ENCODE assay signal across 25 cellular contexts in genomic region chr11:58596621-58597020, GRCh38. TPM values are rescaled to one million over a fixed set of nuclear protein-coding genes. Genes with fewer than 3 reads are reported as not detected.
DNase-seq lines count a peak whose midpoint lies in the region; ATAC-seq, FAIRE-seq and TF ChIP-seq lines count a peak whose summit lies in the region.
"Had no signal": no experiment of that assay in that cellular context is flagged by ENCODE, and none has a peak within 500 bp of the region (broad histone marks: within the 10 kb centered on the region; RNA-seq: fewer than 3 reads in every experiment).

No MANE protein-coding gene starts in this region.

- peak overlapping the region; percentile 21; the same call in 1 of the 2 replicates for H3K4me2 ChIP-seq in BLaER1

- H3K4me3 ChIP-seq in A673 (ENCODE audit: low read depth, low read length, poor library complexity, severe bottlenecking) (no peak overlapping the region), BLaER1 (no peak overlapping the region), left ventricle myocardium inferior (no peak overlapping the region)
- H3K4me3 ChIP-seq: esophagus muscularis mucosa, stomach, upper lobe of right lung had no signal

- TF ChIP-seq CTCF in A673 (conservative IDR thresholded peaks at IDR 0.05; ENCODE audit: low read depth, low read length) (no peak), left ventricle myocardium inferior (IDR thresholded peaks at IDR 0.05; ENCODE audit: borderline replicate concordance) (no peak)

- no peak for FAIRE-seq in H54 (lab: Jason Lieb, UNC)
- FAIRE-seq: RCC 7860 had no signal

- H3K36me3 Mint-ChIP-seq in T-helper 17 cell (ENCODE audit: low read depth): peaks cover 7% of the 10 kb centered on the region

- no peak for ATAC-seq in T-helper 17 cell
- no peak for ATAC-seq in GM19397 (IDR thresholded peaks at IDR 0.05; ENCODE audit: unreplicated experiment)
- ATAC-seq: activated CD8-positive, alpha-beta memory T cell treated with anti-CD3 and anti-CD28 coated beads, Interleukin-2, amount 10 ng/mL, durations not matched to agents 7 days and 5 days; left cardiac atrium; upper lobe of right lung had no signal

- no peak for TF ChIP-seq POLR2A in H54 (IDR thresholded peaks at IDR 0.05; ENCODE audit: low read depth, low read length)

- BruUV-seq in A673 (replicated peaks; lab: Mats Ljungman, UMichigan): no TSS peak

- H3K27me3 Mint-ChIP-seq in T-helper 17 cell: no peaks in the 10 kb centered on the region
- H3K27me3 Mint-ChIP-seq: activated CD8-positive, alpha-beta memory T cell treated with anti-CD3 and anti-CD28 coated beads, Interleukin-2, amount 10 ng/mL, durations not matched to agents 7 days and 5 days had no signal

- H3K4me1 Mint-ChIP-seq in T-helper 17 cell: peaks cover 58% of the 10 kb centered on the region

- peak overlapping the region; percentile 19 for H3K27ac Mint-ChIP-seq in T-helper 17 cell
- H3K27ac Mint-ChIP-seq: activated CD8-positive, alpha-beta memory T cell treated with anti-CD3 and anti-CD28 coated beads, Interleukin-2, amount 10 ng/mL, durations not matched to agents 7 days and 5 days had no signal

- no peak overlapping the region for H3K9ac ChIP-seq in BLaER1

- H3K4me1 ChIP-seq in A673 (ENCODE audit: insufficient read depth, low read length, poor library complexity, severe bottlenecking): peaks cover 4% of the 10 kb centered on the region
- H3K4me1 ChIP-seq in BLaER1: peaks cover 18% of the 10 kb centered on the region
- H3K4me1 ChIP-seq in left ventricle myocardium inferior: peaks cover 83% of the 10 kb centered on the region

- H3K27me3 ChIP-seq in A673 (replicated peaks; ENCODE audit: insufficient read depth, low read depth, low read length, poor library complexity): no peaks in the 10 kb centered on the region
- H3K27me3 ChIP-seq in BLaER1: no peaks in the 10 kb centered on the region
- no peaks in the 10 kb centered on the region for H3K27me3 ChIP-seq in left ventricle myocardium inferior (ENCODE audit: low read depth)
- H3K27me3 ChIP-seq: esophagus muscularis mucosa, stomach, upper lobe of right lung had no signal

- H3K9me3 ChIP-seq in A673 (ENCODE audit: low read depth, low read length, poor library complexity, severe bottlenecking) (no peaks in the 10 kb centered on the region), BLaER1 (no peaks in the 10 kb centered on the region), T-helper 17 cell (ENCODE audit: control insufficient read depth, low read length, poor library complexity, severe bottlenecking) (no peaks in the 10 kb centered on the region), left ventricle myocardium inferior (replicated peaks) (no peaks in the 10 kb centered on the region)
- H3K9me3 ChIP-seq: Caco-2, esophagus muscularis mucosa, stomach, upper lobe of right lung had no signal

- H3K27ac ChIP-seq in A673 (ENCODE audit: low read depth, low read length, poor library complexity, severe bottlenecking) (no peak overlapping the region), BLaER1 (no peak overlapping the region), left ventricle myocardium inferior (replicated peaks) (no peak overlapping the region)
- H3K27ac ChIP-seq: esophagus muscularis mucosa, stomach, upper lobe of right lung had no signal

- peaks cover 97% of the 10 kb centered on the region for H4K20me1 ChIP-seq in BLaER1

- no peak overlapping the region for H3K4me3 Mint-ChIP-seq in T-helper 17 cell
- H3K4me3 Mint-ChIP-seq: activated CD8-positive, alpha-beta memory T cell treated with anti-CD3 and anti-CD28 coated beads, Interleukin-2, amount 10 ng/mL, durations not matched to agents 7 days and 5 days; neural crest cell had no signal

- CTCF ChIA-PET in A673 (lab: Charles Lee): no interaction called here

- POLR2A ChIA-PET in A673 (lab: Charles Lee; ENCODE audit: low non-redundant PET): no interaction called here

- H3K36me3 ChIP-seq in A673 (ENCODE audit: insufficient read depth, low read length, poor library complexity, severe bottlenecking) (no peaks in the 10 kb centered on the region), BLaER1 (peaks cover 41% of the 10 kb centered on the region), left ventricle myocardium inferior (peaks cover 10% of the 10 kb centered on the region)
- H3K36me3 ChIP-seq: upper lobe of right lung had no signal

- peak; percentile 22 for DNase-seq in A673 (ENCODE audit: low spot score)
- DNase-seq in T-helper 17 cell: no peak
- DNase-seq in fibroblast of gingiva (ENCODE audit: low read depth): peak; percentile 41
- DNase-seq in H54 (ENCODE audit: insufficient read length, low spot score): no peak
- no peak for DNase-seq in left ventricle myocardium inferior
- no peak for DNase-seq in GOT3 (lab: John Stamatoyannopoulos, UW)
- DNase-seq: activated CD8-positive, alpha-beta memory T cell treated with anti-CD3 and anti-CD28 coated beads, Interleukin-2, amount 10 ng/mL, durations not matched to agents 7 days and 5 days; activated effector memory CD4-positive, alpha-beta T cell treated with anti-CD3 and anti-CD28 coated beads, Interleukin-2, amount 50 U/mL, for 16 hours; Caco-2; cerebellar nuclear complex; DND-41; effector memory CD4-positive, alpha-beta T cell; left cardiac atrium; mesendoderm; NCI-H1105 treated with DMSO at 0.1 percent for 48 hours; NCI-H2107; NCI-H510A; stimulated activated CD4-positive, alpha-beta T cell treated with anti-CD3 and anti-CD28 coated beads, Interleukin-1b, Interleukin-23, amount 100 ng/mL, for 48 hours; stomach; upper lobe of right lung had no signal

- intact Hi-C loops in A673 (cut with micrococcal nuclease; ENCODE audit: unreplicated experiment): no loop called here
- intact Hi-C loops in left ventricle myocardium inferior (cut with micrococcal nuclease): no loop called here

RNA-seq across cellular contexts. Expression of gene ZFP91, which starts 17.8 kb away (rescaled TPM):
- total RNA-seq in A673 (2021) (73.2 and 74.3 TPM in 2 replicates), T-helper 17 cell (10 to 100 TPM; 36.1 to 43.2 TPM), left ventricle myocardium inferior (60.5 TPM)

RNA-seq across cellular contexts. Expression of gene LPXN, which starts 21.0 kb away (rescaled TPM):
- total RNA-seq in A673 (2021) (3.3 and 3.8 TPM in 2 replicates), T-helper 17 cell (10 to 100 TPM; 92.8 to 99.8 TPM), left ventricle myocardium inferior (4.4 TPM)

RNA-seq across cellular contexts. Expression of gene CNTF, which starts 25.8 kb away (rescaled TPM):
- 5.1 and 5.5 TPM in 2 replicates for total RNA-seq in A673 (2021)
- 1 to 10 TPM; 3.8 to 4.3 TPM for total RNA-seq in T-helper 17 cell
- 0.93 TPM for total RNA-seq in left ventricle myocardium inferior

Comparison
In these comparisons a context has a peak if more than half of its experiments do, and no peak if none do; other contexts are left out.
1. DNase-seq: peak in A673 (single experiment) and fibroblast of gingiva (single experiment); none in T-helper 17 cell (0 of 3), H54 (single experiment), left ventricle myocardium inferior (single experiment) and GOT3 (single experiment).
2. RNA of gene LPXN, which starts 21.0 kb away (total RNA-seq): 92.8 to 99.8 TPM in T-helper 17 cell; 4.4 TPM in left ventricle myocardium inferior (single experiment) and 3.3 to 3.8 TPM in A673; every median in the first group is over 10 times any median in the second.